In genomic region chr15:63503739-63504246, GRCh38 we compare ENCODE assay signal across 8 cellular contexts. TPM values are rescaled to one million over a fixed set of nuclear protein-coding genes. Genes with fewer than 3 reads are reported as not detected.
DNase-seq lines count a peak whose midpoint lies in the region; ATAC-seq and TF ChIP-seq lines count a peak whose summit lies in the region.

No MANE protein-coding gene starts in this region.

- peak overlapping the region; percentile 61 to 97 (median 68) for H3K4me3 ChIP-seq in liver (ENCODE audit: low read depth in 1 of 3, low read length in 3 of 3)

- ATAC-seq in GM21528 (IDR thresholded peaks at IDR 0.05; ENCODE audit: low FRiP score, unreplicated experiment), result peak; percentile 22
- peak; percentile 39 for ATAC-seq in WTC11
- ATAC-seq in central memory CD8-positive, alpha-beta T cell (replicated peaks; ENCODE audit: extremely low read depth, poor library complexity, severe bottlenecking), result peak; percentile 75

- H3K27me3 ChIP-seq in liver (ENCODE audit: control insufficient read depth in 4 of 4, insufficient read depth in 4 of 4, low read length in 3 of 4), result no peaks in the 10 kb centered on the region

- H3K4me1 Mint-ChIP-seq in WTC11, result peaks cover 69% of the 10 kb centered on the region
- peaks cover 76% of the 10 kb centered on the region for H3K4me1 Mint-ChIP-seq in central memory CD8-positive, alpha-beta T cell

- TF ChIP-seq RAD21 in Ishikawa (IDR thresholded peaks at IDR 0.05; ENCODE audit: low read depth) (no peak), liver (IDR thresholded peaks at IDR 0.05) (no peak)

- H3K4me1 ChIP-seq in liver (ENCODE audit: control insufficient read depth in 4 of 4, insufficient read depth in 4 of 4, low read length in 3 of 4), result peaks cover 13 to 69% (median 48%) of the 10 kb centered on the region in 4 donors

- TF ChIP-seq EP300 in Ishikawa (IDR thresholded peaks at IDR 0.05; ENCODE audit: borderline replicate concordance), result no peak

- peak overlapping the region; percentile 75 for H3K4me3 Mint-ChIP-seq in WTC11
- peak overlapping the region; percentile 92 for H3K4me3 Mint-ChIP-seq in central memory CD8-positive, alpha-beta T cell

- no peaks in the 10 kb centered on the region for H3K36me3 ChIP-seq in liver (ENCODE audit: control insufficient read depth in 4 of 4, insufficient read depth in 3 of 4, low read depth in 1 of 4, low read length in 3 of 4)

- no peaks in the 10 kb centered on the region for H3K9me3 Mint-ChIP-seq in WTC11
- H3K9me3 Mint-ChIP-seq in central memory CD8-positive, alpha-beta T cell, result no peaks in the 10 kb centered on the region

- no peaks in the 10 kb centered on the region for H3K9me3 ChIP-seq in liver (ENCODE audit: control insufficient read depth in 4 of 4, low read length in 3 of 4)

- peaks cover 34% of the 10 kb centered on the region for H3K27me3 Mint-ChIP-seq in WTC11 (ENCODE audit: low read depth)
- H3K27me3 Mint-ChIP-seq in central memory CD8-positive, alpha-beta T cell, result no peaks in the 10 kb centered on the region

- H3K27ac ChIP-seq in liver (ENCODE audit: low read depth in 1 of 2, low read length in 2 of 2), result peak overlapping the region; percentile 98

- under 1% methylated on average over 28 of the region's 28 CpGs for WGBS in liver

- peak overlapping the region; percentile 87 to 96 for H3K9ac ChIP-seq in liver (ENCODE audit: low read depth in 1 of 2, low read length in 2 of 2)

- POLR2A ChIA-PET in WTC11 (lab: Charles Lee), result interaction anchor here (0.7 to 1.0 kb wide), 2 partner anchors 37 to 67 kb away, joined by 3 read pairs; no protein-coding TSS in a partner anchor

- no peak overlapping the region for H3K27ac Mint-ChIP-seq in WTC11
- peak overlapping the region; percentile 99 for H3K27ac Mint-ChIP-seq in central memory CD8-positive, alpha-beta T cell (ENCODE audit: low read depth)

- TF ChIP-seq CTCF in WTC11 (IDR thresholded peaks at IDR 0.05) (no peak), liver (IDR thresholded peaks at IDR 0.05; ENCODE audit: low read depth, low read length, missing input control) (no peak)

- no peaks in the 10 kb centered on the region for H3K36me3 Mint-ChIP-seq in WTC11
- peaks cover 24% of the 10 kb centered on the region for H3K36me3 Mint-ChIP-seq in central memory CD8-positive, alpha-beta T cell (ENCODE audit: insufficient read depth)

- DNase-seq in DMS53 (lab: John Stamatoyannopoulos, UW), result peak; percentile 89
- DNase-seq in WTC11 (ENCODE audit: low spot score), result peak; percentile 36
- peak; percentile 69 to 85 for DNase-seq in central memory CD8-positive, alpha-beta T cell (ENCODE audit: low spot score in 2 of 2)
- DNase-seq in stimulated activated CD4-positive, alpha-beta T cell treated with anti-CD3 and anti-CD28 coated beads, TNF-alpha, amount 100 ng/mL, for 24 hours (ENCODE audit: low read depth in 3 of 3), result peak; percentile 74 to 84 (median 76)
- no peak for DNase-seq in middle frontal gyrus (ENCODE audit: extremely low spot score, low spot score)

- CTCF ChIA-PET in WTC11 (lab: Charles Lee), result interaction anchor here (0.7 to 6.1 kb wide), 8 partner anchors 9 to 164 kb away, joined by 3 to 54 read pairs (median 5); no protein-coding TSS in a partner anchor

TF ChIP-seq in Ishikawa, 13 proteins besides CTCF, POLR2A, EP300 and RAD21:
- TF ChIP-seq CREB1 (IDR thresholded peaks at IDR 0.05; ENCODE audit: low read depth) (no peak), MAX (IDR thresholded peaks at IDR 0.05) (peak; percentile 83), TCF12 (IDR thresholded peaks at IDR 0.05; ENCODE audit: low read depth) (no peak), TAF1 (IDR thresholded peaks at IDR 0.05; ENCODE audit: low read depth) (no peak), CEBPB (IDR thresholded peaks at IDR 0.05) (no peak), YY1 (IDR thresholded peaks at IDR 0.05; ENCODE audit: low read depth) (no peak), EGR1 (IDR thresholded peaks at IDR 0.05) (peak; percentile 71), USF1 (IDR thresholded peaks at IDR 0.05) (peak; percentile 44; the same call in 1 of the 2 replicates), FOXM1 (IDR thresholded peaks at IDR 0.05; ENCODE audit: borderline replicate concordance, low read depth) (no peak)
TF ChIP-seq in Ishikawa: peak in this region for 3.

TF ChIP-seq in WTC11, 78 proteins besides CTCF, POLR2A, EP300 and RAD21:
- TF ChIP-seq ATF1 (CRISPR knock-in tag; IDR thresholded peaks at IDR 0.05), result no peak
- peak; percentile 3; the same call in 1 of the 2 replicates for TF ChIP-seq TEAD1 (CRISPR knock-in tag; IDR thresholded peaks at IDR 0.05)
- TF ChIP-seq USF1 (CRISPR knock-in tag; IDR thresholded peaks at IDR 0.05), result peak; percentile 49; the same call in 1 of the 2 replicates
- peak; percentile 50; the same call in 1 of the 2 replicates for TF ChIP-seq MAX (CRISPR knock-in tag; IDR thresholded peaks at IDR 0.05)

TF ChIP-seq in liver, 16 proteins besides CTCF, POLR2A, EP300 and RAD21:
- TF ChIP-seq ZBTB33 (IDR thresholded peaks at IDR 0.05) (no peak), FOXA2 (IDR thresholded peaks at IDR 0.05) (no peak), EGR1 (IDR thresholded peaks at IDR 0.05; ENCODE audit: low read depth in 2 of 2) (peak; percentile 77 to 83), MAX (IDR thresholded peaks at IDR 0.05) (no peak), REST (IDR thresholded peaks at IDR 0.05) (no peak), JUND (IDR thresholded peaks at IDR 0.05) (peak; percentile 45 to 51), TAF1 (conservative IDR thresholded peaks at IDR 0.05) (peak; percentile 51), YY1 (IDR thresholded peaks at IDR 0.05) (no peak), ATF3 (IDR thresholded peaks at IDR 0.05) (peak; percentile 22), HNF4G (IDR thresholded peaks at IDR 0.05) (no peak)

RNA-seq across cellular contexts. Expression of gene USP3, which starts 0.6 kb away (rescaled TPM):
- 30.0 to 36.6 TPM (median 30.8 TPM) in 3 replicates for total RNA-seq in WTC11 (2021)
- 10 to 100 TPM; 17.3 to 25.4 TPM for total RNA-seq in liver
- 10 to 100 TPM in 1 of 2 donors, 1 to 10 TPM in 1; 8.5 to 12.3 TPM for polyA plus RNA-seq in liver

Comparison
In these comparisons a context has a peak if more than half of its experiments do, and no peak if none do; other contexts are left out.
1. ATAC-seq: peak in every context shown above with its lines; median percentile 75 in central memory CD8-positive, alpha-beta T cell; 39 in WTC11; 22 in GM21528.